7 cellular contexts compared by ENCODE assay signal in genomic region chr5:81750308-81751008, GRCh38. TPM values are rescaled to one million over a fixed set of nuclear protein-coding genes. Genes with fewer than 3 reads are reported as not detected.
DNase-seq lines count a peak whose midpoint lies in the region; ATAC-seq and TF ChIP-seq lines count a peak whose summit lies in the region.

No MANE protein-coding gene starts in this region.

- peak overlapping the region; percentile 82 for H3K4me3 ChIP-seq in epithelial cell of proximal tubule (ENCODE audit: low read depth, low read length)

- no peaks in the 10 kb centered on the region for H3K36me3 Mint-ChIP-seq in neural crest cell (ENCODE audit: low read depth)

- no peaks in the 10 kb centered on the region for H3K27me3 Mint-ChIP-seq in neural crest cell (ENCODE audit: low read depth)

- H3K9me3 Mint-ChIP-seq in neural crest cell = no peaks in the 10 kb centered on the region

- ATAC-seq in GM18867 (IDR thresholded peaks at IDR 0.05; ENCODE audit: unreplicated experiment) (peak; percentile 19), HG03045 (IDR thresholded peaks at IDR 0.05; ENCODE audit: unreplicated experiment) (peak; percentile 20)

- H3K4me3 Mint-ChIP-seq in neural crest cell = peak overlapping the region; percentile 92

- TF ChIP-seq CTCF in epithelial cell of proximal tubule (conservative IDR thresholded peaks at IDR 0.05; ENCODE audit: low read depth, low read length) (no peak), neural crest cell (conservative IDR thresholded peaks at IDR 0.05) (no peak)

- peaks cover 54% of the 10 kb centered on the region for H3K4me1 Mint-ChIP-seq in neural crest cell

- no peak overlapping the region for H3K27ac Mint-ChIP-seq in neural crest cell (ENCODE audit: unreplicated experiment)

- peak; percentile 20 to 21 for DNase-seq in activated CD4-positive, alpha-beta T cell treated with anti-CD3 and anti-CD28 coated beads, Interleukin-2, amount 50 U/mL, for 48 hours
- DNase-seq in epithelial cell of proximal tubule (ENCODE audit: low read depth) = no peak
- DNase-seq in neural crest cell (ENCODE audit: low read depth, low spot score) = no peak
- no peak for DNase-seq in NK-92 treated with Interleukin-12 subunit alpha and Interleukin-12 subunit beta, amount 100 ng/mL, for 24 hours (lab: John Stamatoyannopoulos, UW)
- DNase-seq in NCI-H2081 (lab: John Stamatoyannopoulos, UW) = no peak

RNA-seq across cellular contexts. Expression of gene SSBP2, which starts 0.4 kb away (rescaled TPM):
- total RNA-seq in epithelial cell of proximal tubule = 3.9 and 7.7 TPM in 2 replicates
- total RNA-seq in neural crest cell = 74.4 and 81.7 TPM in 2 replicates

Comparison
In these comparisons a context has a peak if more than half of its experiments do, and no peak if none do; other contexts are left out.
1. DNase-seq: peak in activated CD4-positive, alpha-beta T cell treated with anti-CD3 and anti-CD28 coated beads, Interleukin-2, amount 50 U/mL, for 48 hours (2 of 2); none in epithelial cell of proximal tubule (single experiment), neural crest cell (single experiment), NK-92 treated with Interleukin-12 subunit alpha and Interleukin-12 subunit beta, amount 100 ng/mL, for 24 hours (single experiment) and NCI-H2081 (0 of 2).